Comparison of ENCODE assay signal across 8 cellular contexts in the genomic region with DNA sequence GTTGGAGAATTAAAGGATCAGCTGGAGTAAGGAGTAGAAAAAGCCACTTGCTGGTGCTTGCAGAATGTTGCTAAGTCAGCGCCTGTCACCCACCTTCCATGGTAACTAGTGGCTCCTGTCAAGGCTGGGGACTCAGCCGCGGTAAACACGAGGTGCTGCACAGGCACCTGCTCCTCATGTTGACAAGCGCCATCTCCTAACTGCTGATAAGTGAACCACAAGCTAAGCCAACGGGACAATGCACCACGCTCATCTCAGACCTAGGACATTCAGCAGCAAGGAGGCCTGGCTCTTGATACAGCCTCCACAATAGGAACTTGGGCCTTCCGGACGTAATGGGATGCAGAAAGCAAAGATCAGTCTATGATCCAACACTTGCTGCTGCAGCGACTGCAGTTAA.
"Had no signal": no experiment of that assay in that cellular context is flagged by ENCODE, and none has a peak within 500 bp of the region (broad histone marks: within the 10 kb centered on the region; RNA-seq: fewer than 3 reads in every experiment).

No MANE protein-coding gene starts in this region.

- H3K4me1 ChIP-seq: HAP-1 had no signal

- H3K36me3 Mint-ChIP-seq: IgD-negative memory B cell had no signal

- DNase-seq: HFFc6 had no signal

- H3K27ac Mint-ChIP-seq: GM23338, HFFc6 had no signal

- H3K4me3 ChIP-seq: GM23338, HAP-1 had no signal

- H3K4me1 Mint-ChIP-seq: IgD-negative memory B cell had no signal

- H3K9me3 Mint-ChIP-seq: GM23338 had no signal

- FAIRE-seq: H1, H54, HepG2 had no signal

- H3K36me3 ChIP-seq: HAP-1 had no signal

- H3K4me3 Mint-ChIP-seq: GM23338, HFFc6, IgD-negative memory B cell had no signal

- H3K27ac ChIP-seq: HL-60 had no signal

- H3K4me2 ChIP-seq: GM23338 had no signal

- H3K9me3 ChIP-seq: HAP-1 had no signal
